1 cellular context compared by ENCODE assay signal in genomic region chr13:24730873-24731567, GRCh38.
TF ChIP-seq lines count a peak whose summit lies in the region.

No MANE protein-coding gene starts in this region.

TF ChIP-seq in GM12878, 131 proteins besides CTCF, POLR2A, EP300 and RAD21 (continued from another document):
- TF ChIP-seq RELB (IDR thresholded peaks at IDR 0.05; ENCODE audit: low read depth): peak; percentile 51
- 0 out of 2 replicates have a peak, but pooled peaks have one; percentile 18 for TF ChIP-seq FOXM1 (IDR thresholded peaks at IDR 0.05; ENCODE audit: low read depth, low read length)
- TF ChIP-seq ATF7 (IDR thresholded peaks at IDR 0.05; ENCODE audit: low read depth): peak; percentile 88
- TF ChIP-seq ZNF24 (IDR thresholded peaks at IDR 0.05): 0 out of 2 replicates have a peak, but pooled peaks have one; percentile 47
- peak; percentile 50; the same call in 1 of the 2 replicates for TF ChIP-seq NFIC (IDR thresholded peaks at IDR 0.05; ENCODE audit: low read depth, low read length)
- peak; percentile 13 to 38; a peak in 1 of 4 replicates for TF ChIP-seq BHLHE40 (IDR thresholded peaks at IDR 0.05; ENCODE audit: borderline replicate concordance in 1 of 2, low read depth in 2 of 2, low read length in 1 of 2)
- TF ChIP-seq POU2F2 (IDR thresholded peaks at IDR 0.05; ENCODE audit: borderline replicate concordance, low read depth, low read length): peak; percentile 90; the same call in 2 of the 3 replicates
- TF ChIP-seq IKZF1 (conservative IDR thresholded peaks at IDR 0.05): peak; percentile 72
TF ChIP-seq in GM12878: peak in this region for 19; not testable (repeated sequence) for 112.
